9 cellular contexts compared by ENCODE assay signal in genomic region chr21:43369124-43369523, GRCh38. TPM values are rescaled to one million over a fixed set of nuclear protein-coding genes. Genes with fewer than 3 reads are reported as not detected.
A peak's percentile ranks its signal among the peaks of the same experiment; 100 is the strongest.
DNase-seq lines count a peak whose midpoint lies in the region; ATAC-seq, FAIRE-seq and TF ChIP-seq lines count a peak whose summit lies in the region.
"Had no signal": no experiment of that assay in that cellular context is flagged by ENCODE, and none has a peak within 500 bp of the region (broad histone marks: within the 10 kb centered on the region; RNA-seq: fewer than 3 reads in every experiment).

No MANE protein-coding gene starts in this region.

- no peak for TF ChIP-seq POLR2A in K562 (conservative IDR thresholded peaks at IDR 0.05)

- H3K4me2 ChIP-seq in Karpas-422 (ENCODE audit: low read depth, low read length, poor library complexity, severe bottlenecking) = peak overlapping the region; percentile 65
- H3K4me2 ChIP-seq in K562 (ENCODE audit: insufficient read depth, low read length) = no peak overlapping the region

- DNase-seq in GM04503 (ENCODE audit: low read depth) = peak; percentile 38
- DNase-seq in Karpas-422 = peak; percentile 59
- DNase-seq in K562 (ENCODE audit: extremely low read depth in 1 of 4, low spot score in 3 of 4) = no peak
- DNase-seq in occipital lobe (lab: John Stamatoyannopoulos, UW) = peak; percentile 74
- no peak for DNase-seq in activated CD4-positive, alpha-beta memory T cell treated with anti-CD3 and anti-CD28 coated beads, Interleukin-2, amount 10 ng/mL, durations not matched to agents 7 days and 5 days
- no peak for DNase-seq in GF-D8 (lab: John Stamatoyannopoulos, UW)
- DNase-seq: NCI-H774 had no signal

- H3K27me3 Mint-ChIP-seq in activated CD4-positive, alpha-beta memory T cell treated with anti-CD3 and anti-CD28 coated beads, Interleukin-2, amount 10 ng/mL, durations not matched to agents 7 days and 5 days = peaks cover 23% of the 10 kb centered on the region

- H2AFZ ChIP-seq in Karpas-422 (ENCODE audit: low read length) = no peak overlapping the region
- H2AFZ ChIP-seq in K562 (ENCODE audit: low read depth, low read length) = no peak overlapping the region

- no peak overlapping the region for H3K4me3 Mint-ChIP-seq in activated CD4-positive, alpha-beta memory T cell treated with anti-CD3 and anti-CD28 coated beads, Interleukin-2, amount 10 ng/mL, durations not matched to agents 7 days and 5 days

- ATAC-seq in K562 (no peak), GM18519 (IDR thresholded peaks at IDR 0.05; ENCODE audit: low FRiP score, unreplicated experiment) (no peak), GM21381 (IDR thresholded peaks at IDR 0.05; ENCODE audit: unreplicated experiment) (no peak)

- H3K27ac ChIP-seq in Karpas-422 (ENCODE audit: low read length) (no peak overlapping the region), K562 (ENCODE audit: extremely low read depth, low read depth, low read length) (no peak overlapping the region)

- H3K36me3 Mint-ChIP-seq in activated CD4-positive, alpha-beta memory T cell treated with anti-CD3 and anti-CD28 coated beads, Interleukin-2, amount 10 ng/mL, durations not matched to agents 7 days and 5 days (ENCODE audit: low read depth) = no peaks in the 10 kb centered on the region

- no peak overlapping the region for H3K27ac Mint-ChIP-seq in activated CD4-positive, alpha-beta memory T cell treated with anti-CD3 and anti-CD28 coated beads, Interleukin-2, amount 10 ng/mL, durations not matched to agents 7 days and 5 days

- WGBS in K562 (ENCODE audit: insufficient coverage, low coverage, missing lambda C conversion rate) = 2% methylated on average over 12 of the region's 14 CpGs

- no peaks in the 10 kb centered on the region for H3K9me2 ChIP-seq in Karpas-422 (replicated peaks; ENCODE audit: insufficient read depth, low read length)

- H3K9ac ChIP-seq in Karpas-422 (ENCODE audit: low read length) = no peak overlapping the region
- no peak overlapping the region for H3K9ac ChIP-seq in K562 (ENCODE audit: insufficient read depth in 1 of 2, low read depth in 2 of 2, low read length in 2 of 2)

- H3K36me3 ChIP-seq in Karpas-422 (ENCODE audit: insufficient read depth, low read length) = no peaks in the 10 kb centered on the region
- H3K36me3 ChIP-seq in K562 (ENCODE audit: control insufficient read depth, insufficient read depth, low read length) = no peaks in the 10 kb centered on the region

- H3K9me3 Mint-ChIP-seq in activated CD4-positive, alpha-beta memory T cell treated with anti-CD3 and anti-CD28 coated beads, Interleukin-2, amount 10 ng/mL, durations not matched to agents 7 days and 5 days = no peaks in the 10 kb centered on the region

- no peak for TF ChIP-seq RAD21 in K562 (CRISPR knock-in tag; conservative IDR thresholded peaks at IDR 0.05 in 1 of 2, IDR thresholded peaks at IDR 0.05 in 1 of 2)

- no peak for TF ChIP-seq CTCF in K562 (IDR thresholded peaks at IDR 0.05 in 2 of 3, conservative IDR thresholded peaks at IDR 0.05 in 1 of 3; ENCODE audit: insufficient read depth in 2 of 3, low read depth in 1 of 3, low read length in 3 of 3)

- H3K9me1 ChIP-seq in K562 (ENCODE audit: control insufficient read depth, insufficient read depth, low read length) = peaks cover under 1% of the 10 kb centered on the region

- H3K27me3 ChIP-seq in Karpas-422 (ENCODE audit: low read length) (no peaks in the 10 kb centered on the region), K562 (ENCODE audit: control insufficient read depth in 2 of 2, insufficient read depth in 2 of 2, low read length in 2 of 2) (peaks cover 38 to 93% of the 10 kb centered on the region in 2 experiments)

- H3K4me1 ChIP-seq in Karpas-422 (ENCODE audit: low read length) (peaks cover 35% of the 10 kb centered on the region), K562 (replicated peaks in 1 of 2; ENCODE audit: control insufficient read depth in 2 of 2, insufficient read depth in 2 of 2, low read length in 2 of 2) (peaks cover 0 to 21% of the 10 kb centered on the region in 2 experiments; a peak in 2 of 5 replicates)

- H3K9me3 ChIP-seq in Karpas-422 (ENCODE audit: low read length) = no peaks in the 10 kb centered on the region
- H3K9me3 ChIP-seq in K562 (replicated peaks; ENCODE audit: control insufficient read depth, insufficient read depth, low read depth, low read length) = no peaks in the 10 kb centered on the region

- CTCF ChIA-PET in K562 (lab: Yijun Ruan, JAX; ENCODE audit: low intra/inter-chr PET ratio) = no interaction called here
- CTCF ChIA-PET in activated CD4-positive, alpha-beta memory T cell treated with anti-CD3 and anti-CD28 coated beads, Interleukin-2, amount 10 ng/mL, durations not matched to agents 7 days and 5 days (lab: Charles Lee) = no interaction called here

- in situ Hi-C loops in K562 (cut with MboI) = no loop called here

- intact Hi-C loops in K562 (cut with micrococcal nuclease) = no loop called here

- H3K4me1 Mint-ChIP-seq in activated CD4-positive, alpha-beta memory T cell treated with anti-CD3 and anti-CD28 coated beads, Interleukin-2, amount 10 ng/mL, durations not matched to agents 7 days and 5 days = peaks cover 4% of the 10 kb centered on the region

- no peak for FAIRE-seq in K562 (lab: Jason Lieb, UNC)

- BruUV-seq in K562 (replicated peaks; lab: Mats Ljungman, UMichigan) = no TSS peak

- TF ChIP-seq EP300 in K562 (IDR thresholded peaks at IDR 0.05; ENCODE audit: low read length) = no peak

- no peak overlapping the region for H3K4me3 ChIP-seq in Karpas-422 (ENCODE audit: low read length)
- no peak overlapping the region for H3K4me3 ChIP-seq in K562

- POLR2A ChIA-PET in K562 (lab: Yijun Ruan, JAX) = no interaction called here
- POLR2A ChIA-PET in activated CD4-positive, alpha-beta memory T cell treated with anti-CD3 and anti-CD28 coated beads, Interleukin-2, amount 10 ng/mL, durations not matched to agents 7 days and 5 days (lab: Charles Lee) = no interaction called here

- H3K79me2 ChIP-seq in Karpas-422 (ENCODE audit: low read length) = no peaks in the 10 kb centered on the region
- H3K79me2 ChIP-seq in K562 (ENCODE audit: control insufficient read depth, insufficient read depth, low read length) = no peaks in the 10 kb centered on the region

- H4K20me1 ChIP-seq in Karpas-422 (ENCODE audit: insufficient read depth, low read depth, low read length) (no peaks in the 10 kb centered on the region), K562 (replicated peaks; ENCODE audit: control insufficient read depth, insufficient read depth, low read length) (peaks cover 15% of the 10 kb centered on the region; the same call in 1 of the 2 replicates)

TF ChIP-seq in K562, 482 proteins besides CTCF, POLR2A, EP300 and RAD21:
- TF ChIP-seq ELF1 (tag; IDR thresholded peaks at IDR 0.05) = no peak
- peak; percentile 75 for TF ChIP-seq ATF3 (IDR thresholded peaks at IDR 0.05)
- no peak for TF ChIP-seq ATF3 (CRISPR knock-in tag; conservative IDR thresholded peaks at IDR 0.05)
- peak; percentile 49 for TF ChIP-seq FOSL1 (tag; conservative IDR thresholded peaks at IDR 0.05)
- peak; percentile 65; the same call in 1 of the 2 replicates for TF ChIP-seq JUND (IDR thresholded peaks at IDR 0.05; ENCODE audit: borderline replicate concordance, low read depth, low read length)
- TF ChIP-seq JUND (tag; IDR thresholded peaks at IDR 0.05; ENCODE audit: borderline replicate concordance, low read depth, low read length) = peak; percentile 27; the same call in 1 of the 3 replicates
- 0 out of 2 replicates have a peak, but pooled peaks have one; percentile 46 for TF ChIP-seq JUNB (CRISPR knock-in tag; conservative IDR thresholded peaks at IDR 0.05)
- TF ChIP-seq ARID1B (IDR thresholded peaks at IDR 0.05) = no peak
- TF ChIP-seq BHLHE40 (IDR thresholded peaks at IDR 0.05; ENCODE audit: low read length) = peak; percentile 65; the same call in 1 of the 2 replicates
- 0 out of 2 replicates have a peak, but pooled peaks have one; percentile 11 for TF ChIP-seq JUN (IDR thresholded peaks at IDR 0.05; ENCODE audit: borderline replicate concordance, low read depth, low read length)
- no peak for TF ChIP-seq JUN (CRISPR knock-in tag; IDR thresholded peaks at IDR 0.05; ENCODE audit: borderline replicate concordance)

RNA-seq across cellular contexts. Expression of gene SIK1, which starts 57.8 kb away (rescaled TPM):
- 2.7 and 4.3 TPM in 2 replicates for total RNA-seq in Karpas-422 (2014; rRNA removed; shearing (Covaris generic); ENCODE audit: low replicate concordance)
- total RNA-seq in K562 (2011; cell fraction: chromatin; rRNA removed; ENCODE audit: low replicate concordance) = 13.8 and 14.0 TPM in 2 replicates
- total RNA-seq in K562 (2011; cell fraction: nucleolus; rRNA removed) = 5.0 and 7.2 TPM in 2 replicates
- 3.4 and 5.4 TPM in 2 replicates for total RNA-seq in K562 (2011; cell fraction: nucleoplasm; rRNA removed)
- total RNA-seq in K562 (2014; rRNA removed) (0.33 and 0.45 TPM in 2 replicates), K562 (2014; rRNA removed; fragmentation: Illumina TruSeq; extraction: Trizol) (0.80 and 1.8 TPM in 2 replicates), K562 (2015; rRNA removed; fragmentation: Illumina TruSeq; extraction: Trizol) (0.98 TPM in 1 of 2 replicates, not detected in the other), K562 (2021) (4.3 TPM in 2 replicates), occipital lobe (0.47 TPM)
- polyA plus RNA-seq in K562 (2011; rRNA removed) (1.3 and 2.7 TPM in 2 replicates), K562 (2014; fragmentation: Illumina TruSeq; extraction: Trizol) (1.5 and 1.8 TPM in 2 replicates), K562 (2014; fragmentation: Nextera tagmentation; extraction: Ambion mirVana) (not detected), K562 (2014; rRNA removed) (0.66 and 1.8 TPM in 2 replicates)
- 0.04 and 0.25 TPM in 2 replicates for polyA plus RNA-seq in K562 (2011; cell fraction: cytosol; rRNA removed)
- polyA plus RNA-seq in K562 (2011; cell fraction: nucleus; rRNA removed) = 2.4 and 2.5 TPM in 2 replicates
- 0.03 and 0.97 TPM in 2 replicates for polyA plus RNA-seq in K562 (2012)
- 2.2 TPM in 1 of 2 replicates, not detected in the other for polyA minus RNA-seq in K562 (2011; rRNA and poly(A)+ RNA removed)
- polyA minus RNA-seq in K562 (2011; cell fraction: cytosol; rRNA and poly(A)+ RNA removed) = 1.3 and 11.5 TPM in 2 replicates
- 2.2 and 3.3 TPM in 2 replicates for polyA minus RNA-seq in K562 (2011; cell fraction: nucleus; rRNA and poly(A)+ RNA removed)
- total RNA-seq in activated CD4-positive, alpha-beta memory T cell treated with anti-CD3 and anti-CD28 coated beads, Interleukin-2, amount 10 ng/mL, durations not matched to agents 7 days and 5 days = 1 to 10 TPM; 3.4 to 4.6 TPM

Comparison
In these comparisons a context has a peak if more than half of its experiments do, and no peak if none do; other contexts are left out.
1. DNase-seq: peak in GM04503 (single experiment), Karpas-422 (single experiment) and occipital lobe (single experiment); none in K562 (0 of 4), activated CD4-positive, alpha-beta memory T cell treated with anti-CD3 and anti-CD28 coated beads, Interleukin-2, amount 10 ng/mL, durations not matched to agents 7 days and 5 days (single experiment) and GF-D8 (single experiment).